Comparison of ENCODE assay signal across 10 cellular contexts in the genomic region with DNA sequence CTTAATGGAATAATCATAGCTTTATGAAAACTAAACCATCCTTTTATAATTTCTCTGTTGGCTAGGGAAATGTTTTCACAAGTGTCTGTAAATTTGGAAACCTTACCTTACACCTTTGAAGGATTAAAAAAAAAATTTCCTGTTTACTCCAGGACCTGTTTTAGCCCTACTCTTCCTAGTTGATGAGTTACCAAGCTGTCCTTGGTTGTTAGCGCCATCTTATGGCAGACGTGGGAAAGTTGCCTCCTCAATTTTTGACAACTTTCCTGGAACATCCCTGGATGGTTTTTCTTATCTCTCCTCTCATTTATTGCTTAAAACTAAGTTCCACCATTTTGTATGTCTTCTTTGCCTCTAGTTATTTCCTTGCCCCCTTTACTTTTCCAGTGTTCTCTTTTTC. TPM values are rescaled to one million over a fixed set of nuclear protein-coding genes. Genes with fewer than 3 reads are reported as not detected.
DNase-seq lines count a peak whose midpoint lies in the region; ATAC-seq, FAIRE-seq and TF ChIP-seq lines count a peak whose summit lies in the region.
"Had no signal": no experiment of that assay in that cellular context is flagged by ENCODE, and none has a peak within 500 bp of the region (broad histone marks: within the 10 kb centered on the region; RNA-seq: fewer than 3 reads in every experiment).

No MANE protein-coding gene starts in this region.

- no peaks in the 10 kb centered on the region for H3K36me3 ChIP-seq in PC-9 (ENCODE audit: low read depth)
- H3K36me3 ChIP-seq: gastroesophageal sphincter had no signal

- peak; percentile 66 for TF ChIP-seq CTCF in PC-9 (conservative IDR thresholded peaks at IDR 0.05)
- TF ChIP-seq CTCF in fibroblast of the aortic adventitia (IDR thresholded peaks at IDR 0.05; ENCODE audit: insufficient read depth, low read length): peak; percentile 34

- H4K20me1 ChIP-seq in PC-9 (ENCODE audit: insufficient read depth): peaks cover 5% of the 10 kb centered on the region; the same call in 1 of the 2 replicates

- peaks cover 59% of the 10 kb centered on the region for H3K79me2 ChIP-seq in PC-9 (ENCODE audit: low read depth)

- H2AFZ ChIP-seq in PC-9: no peak overlapping the region

- POLR2A ChIA-PET in PC-9 (lab: Charles Lee; ENCODE audit: unreplicated experiment): no interaction called here

- ATAC-seq in HG02610 (IDR thresholded peaks at IDR 0.05; ENCODE audit: unreplicated experiment): no peak
- ATAC-seq in GM21825 (IDR thresholded peaks at IDR 0.05; ENCODE audit: unreplicated experiment): no peak
- ATAC-seq: gastroesophageal sphincter had no signal

- no peaks in the 10 kb centered on the region for H3F3A ChIP-seq in PC-9 (ENCODE audit: insufficient read depth, low read depth)

- no peak overlapping the region for H3K4me3 ChIP-seq in PC-9
- no peak overlapping the region for H3K4me3 ChIP-seq in fibroblast of the aortic adventitia (ENCODE audit: low read depth, low read length)
- H3K4me3 ChIP-seq: gastroesophageal sphincter had no signal

- H3K27ac ChIP-seq in PC-9: no peak overlapping the region
- H3K27ac ChIP-seq: gastroesophageal sphincter had no signal

- no TSS peak for BruUV-seq in PC-9 (replicated peaks; lab: Mats Ljungman, UMichigan)

- no peak for TF ChIP-seq POLR2A in GM12892 (IDR thresholded peaks at IDR 0.05; ENCODE audit: low read depth, low read length)

- peaks cover 4% of the 10 kb centered on the region; the same call in 1 of the 2 replicates for H3K9me3 ChIP-seq in PC-9 (ENCODE audit: insufficient read depth, low read depth)

- H3K4me1 ChIP-seq in PC-9 (replicated peaks; ENCODE audit: insufficient read depth): no peaks in the 10 kb centered on the region

- CTCF ChIA-PET in PC-9 (lab: Charles Lee): no interaction called here

- intact Hi-C loops in PC-9 (cut with micrococcal nuclease; ENCODE audit: unreplicated experiment): no loop called here

- no peak for FAIRE-seq in GM12892 (lab: Jason Lieb, UNC)

- no peaks in the 10 kb centered on the region; the same call in 1 of the 2 replicates for H3K9me2 ChIP-seq in PC-9 (ENCODE audit: insufficient read depth)

- peak; percentile 5 for DNase-seq in stimulated activated CD4-positive, alpha-beta T cell treated with anti-CD3 and anti-CD28 coated beads, Interleukin-1b, Interleukin-23, amount 100 ng/mL, for 48 hours
- DNase-seq in stimulated activated CD4-positive, alpha-beta T cell treated with anti-CD3 and anti-CD28 coated beads, Interleukin-2, amount 100 ng/mL, for 48 hours: no peak
- no peak for DNase-seq in PC-9
- DNase-seq in fibroblast of the aortic adventitia (ENCODE audit: low read depth): no peak
- no peak for DNase-seq in GM12892 (ENCODE audit: insufficient read length)
- DNase-seq in NCI-H82 (lab: John Stamatoyannopoulos, UW): no peak
- DNase-seq: T1000 had no signal

- H3K27me3 ChIP-seq in PC-9 (ENCODE audit: insufficient read depth, low read depth): no peaks in the 10 kb centered on the region
- H3K27me3 ChIP-seq: gastroesophageal sphincter had no signal

- H3K4me2 ChIP-seq in PC-9: no peak overlapping the region

RNA-seq across cellular contexts. Expression of a gene that starts 25.7 kb away (rescaled TPM):
- 9.7 and 12.9 TPM in 2 replicates for total RNA-seq in PC-9 (2021)
- total RNA-seq in fibroblast of the aortic adventitia (ENCODE audit: low replicate concordance): 3.1 and 6.9 TPM in 2 replicates
- 1.4 TPM for polyA plus RNA-seq in GM12892 (2012; ENCODE audit: missing spikeins)
